ENCODE assay signal across 15 cellular contexts in the genomic region with DNA sequence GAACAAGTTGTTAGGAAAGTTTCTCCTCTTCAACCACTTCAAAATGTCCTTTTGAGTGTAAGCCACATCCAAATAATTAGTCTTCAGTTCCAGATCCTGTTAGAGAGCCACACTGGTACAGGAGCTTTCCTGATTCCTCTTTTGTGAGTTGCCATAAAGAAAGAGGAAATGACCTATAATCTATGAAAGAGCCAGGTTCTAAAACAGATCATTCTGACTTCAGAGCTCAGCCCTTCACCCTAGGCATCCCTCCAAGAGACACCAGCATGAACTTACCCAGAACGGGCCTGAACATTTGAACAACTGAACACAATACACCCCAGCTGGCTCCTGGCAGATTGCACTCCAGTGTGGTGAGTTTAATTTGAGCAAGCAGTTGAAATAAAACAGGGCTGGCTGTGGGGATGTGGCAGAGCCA. TPM values are rescaled to one million over a fixed set of nuclear protein-coding genes. Genes with fewer than 3 reads are reported as not detected.
DNase-seq lines count a peak whose midpoint lies in the region; ATAC-seq, FAIRE-seq and TF ChIP-seq lines count a peak whose summit lies in the region.
"Had no signal": no experiment of that assay in that cellular context is flagged by ENCODE, and none has a peak within 500 bp of the region (broad histone marks: within the 10 kb centered on the region; RNA-seq: fewer than 3 reads in every experiment).

No MANE protein-coding gene starts in this region.

- FAIRE-seq in kidney (lab: Jason Lieb, UNC), result no peak

- H3K36me3 ChIP-seq in rectal smooth muscle tissue (ENCODE audit: control insufficient read depth, insufficient read depth, low read length) (no peaks in the 10 kb centered on the region), kidney (ENCODE audit: control insufficient read depth in 1 of 2, insufficient read depth in 2 of 2, low read length in 2 of 2) (peaks cover 0 to 5% of the 10 kb centered on the region in 2 donors)
- H3K36me3 ChIP-seq: SJSA1 had no signal

- H3K9ac ChIP-seq in rectal smooth muscle tissue (ENCODE audit: low read length) (no peak overlapping the region), kidney (ENCODE audit: low read length in 2 of 2) (no peak overlapping the region)
- H3K9ac ChIP-seq: parathyroid adenoma had no signal

- no peak overlapping the region for H3K4me3 ChIP-seq in rectal smooth muscle tissue (ENCODE audit: low read length)
- no peak overlapping the region for H3K4me3 ChIP-seq in kidney (ENCODE audit: low read length in 2 of 2)
- H3K4me3 ChIP-seq: SJSA1 had no signal

- ATAC-seq in GM18868 (IDR thresholded peaks at IDR 0.05; ENCODE audit: unreplicated experiment) (peak; percentile 43), HG02759 (IDR thresholded peaks at IDR 0.05; ENCODE audit: unreplicated experiment) (peak; percentile 35)
- ATAC-seq: left cardiac atrium had no signal

- DNase-seq in OCI-M1 (lab: John Stamatoyannopoulos, UW), result peak; percentile 88
- no peak for DNase-seq in GF-D8 (lab: John Stamatoyannopoulos, UW)
- no peak for DNase-seq in NCI-H2227 treated with DMSO at 0.1 percent for 48 hours (lab: John Stamatoyannopoulos, UW)
- DNase-seq in kidney, result no peak
- no peak for DNase-seq in stimulated activated naive CD4-positive, alpha-beta T cell treated with Interleukin-2 at 50 U/mL for 16 hours (lab: John Stamatoyannopoulos, UW)
- DNase-seq: DMS79, erythroblast, left cardiac atrium, NCI-H2081 had no signal

- intact Hi-C loops in kidney (cut with DNase I), result no loop called here

- H3K4me1 ChIP-seq in rectal smooth muscle tissue (ENCODE audit: control insufficient read depth, insufficient read depth, low read length) (peaks cover 14% of the 10 kb centered on the region), kidney (ENCODE audit: control insufficient read depth in 1 of 2, insufficient read depth in 1 of 2, low read depth in 1 of 2, low read length in 2 of 2) (peaks cover 0 to 4% of the 10 kb centered on the region in 2 donors)
- H3K4me1 ChIP-seq: parathyroid adenoma had no signal

- TF ChIP-seq CTCF in kidney (IDR thresholded peaks at IDR 0.05; ENCODE audit: borderline replicate concordance, extremely low read depth, insufficient read depth), result no peak

- H3K27me3 ChIP-seq in rectal smooth muscle tissue (ENCODE audit: control insufficient read depth, insufficient read depth, low read length), result no peaks in the 10 kb centered on the region
- H3K27me3 ChIP-seq: SJSA1 had no signal

- H3K27ac ChIP-seq in rectal smooth muscle tissue (ENCODE audit: low read depth, low read length), result peak overlapping the region; percentile 72
- H3K27ac ChIP-seq in kidney (ENCODE audit: low read depth in 2 of 2, low read length in 2 of 2), result no peak overlapping the region
- H3K27ac ChIP-seq: HL-60, parathyroid adenoma, SJSA1 had no signal

- peaks cover 0 to 4% of the 10 kb centered on the region in 2 donors for H3K9me3 ChIP-seq in kidney (ENCODE audit: control insufficient read depth in 1 of 2, low read length in 2 of 2)
- H3K9me3 ChIP-seq: SJSA1 had no signal

RNA-seq across cellular contexts. Expression of a gene that starts 25.7 kb away (rescaled TPM):
- total RNA-seq in kidney, result 19.0 TPM
- polyA plus RNA-seq in kidney (ENCODE audit: insufficient read depth, low read depth, low replicate concordance), result 19.6 TPM
